Comparison of ENCODE assay signal across 1 cellular context in the genomic region with DNA sequence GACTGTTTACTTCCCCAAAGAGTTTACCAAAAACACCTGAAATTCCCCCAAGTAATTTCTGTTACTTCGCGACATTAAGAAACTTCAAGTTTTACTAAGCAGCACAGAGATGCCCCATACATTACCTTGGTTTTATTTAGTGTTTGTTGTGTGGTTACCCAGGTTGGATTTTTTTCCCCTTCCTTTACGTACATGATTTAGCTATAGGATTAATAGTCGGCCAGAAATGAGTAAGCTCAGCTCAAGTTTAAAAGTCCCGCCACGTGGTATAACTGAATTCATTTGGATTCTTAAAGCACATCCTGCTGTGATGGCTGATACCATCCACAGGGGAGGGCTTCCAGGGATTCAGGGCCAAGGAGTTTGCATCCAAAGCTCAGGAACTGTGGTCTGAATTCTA.
TF ChIP-seq lines count a peak whose summit lies in the region.

No MANE protein-coding gene starts in this region.

TF ChIP-seq in GM12878, 131 proteins besides CTCF, POLR2A, EP300 and RAD21 (continued from another document and continues in another):
- peak in 1 of 2 experiments; percentile 55; a peak in 1 of 4 replicates for TF ChIP-seq ETV6 (conservative IDR thresholded peaks at IDR 0.05 in 1 of 2, IDR thresholded peaks at IDR 0.05 in 1 of 2; ENCODE audit: borderline replicate concordance in 1 of 2, low read depth in 1 of 2)
- peak; percentile 93 for TF ChIP-seq KLF5 (IDR thresholded peaks at IDR 0.05; ENCODE audit: partially characterized antibody)
- TF ChIP-seq SP1 (IDR thresholded peaks at IDR 0.05; ENCODE audit: low read depth, low read length), result peak; percentile 53
- TF ChIP-seq MEF2B (IDR thresholded peaks at IDR 0.05; ENCODE audit: partially characterized antibody, poor library complexity, severe bottlenecking), result peak; percentile 82
- peak; percentile 67 for TF ChIP-seq MXI1 (IDR thresholded peaks at IDR 0.05; ENCODE audit: low read depth, low read length)
- TF ChIP-seq, protein P1, sequence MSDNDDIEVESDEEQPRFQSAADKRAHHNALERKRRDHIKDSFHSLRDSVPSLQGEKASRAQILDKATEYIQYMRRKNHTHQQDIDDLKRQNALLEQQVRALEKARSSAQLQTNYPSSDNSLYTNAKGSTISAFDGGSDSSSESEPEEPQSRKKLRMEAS (IDR thresholded peaks at IDR 0.05; ENCODE audit: low read depth, low read length), result 0 out of 2 replicates have a peak, but pooled peaks have one; percentile 45
- TF ChIP-seq LARP7 (IDR thresholded peaks at IDR 0.05), result no peak
- peak; percentile 58; the same call in 1 of the 2 replicates for TF ChIP-seq BACH1 (IDR thresholded peaks at IDR 0.05; ENCODE audit: borderline replicate concordance)
- TF ChIP-seq PAX5 (IDR thresholded peaks at IDR 0.05; ENCODE audit: borderline replicate concordance, low read depth, low read length), result peak; percentile 84
- TF ChIP-seq BCL3 (IDR thresholded peaks at IDR 0.05; ENCODE audit: borderline replicate concordance, insufficient read depth, low read depth, low read length, poor library complexity, severe bottlenecking), result peak; percentile 97
- peak; percentile 87 for TF ChIP-seq MYB (IDR thresholded peaks at IDR 0.05; ENCODE audit: borderline replicate concordance, low read depth, low read length)
- TF ChIP-seq, protein P2, sequence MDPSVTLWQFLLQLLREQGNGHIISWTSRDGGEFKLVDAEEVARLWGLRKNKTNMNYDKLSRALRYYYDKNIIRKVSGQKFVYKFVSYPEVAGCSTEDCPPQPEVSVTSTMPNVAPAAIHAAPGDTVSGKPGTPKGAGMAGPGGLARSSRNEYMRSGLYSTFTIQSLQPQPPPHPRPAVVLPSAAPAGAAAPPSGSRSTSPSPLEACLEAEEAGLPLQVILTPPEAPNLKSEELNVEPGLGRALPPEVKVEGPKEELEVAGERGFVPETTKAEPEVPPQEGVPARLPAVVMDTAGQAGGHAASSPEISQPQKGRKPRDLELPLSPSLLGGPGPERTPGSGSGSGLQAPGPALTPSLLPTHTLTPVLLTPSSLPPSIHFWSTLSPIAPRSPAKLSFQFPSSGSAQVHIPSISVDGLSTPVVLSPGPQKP (IDR thresholded peaks at IDR 0.05; ENCODE audit: low read depth, low read length), result no peak
- TF ChIP-seq, protein P3, sequence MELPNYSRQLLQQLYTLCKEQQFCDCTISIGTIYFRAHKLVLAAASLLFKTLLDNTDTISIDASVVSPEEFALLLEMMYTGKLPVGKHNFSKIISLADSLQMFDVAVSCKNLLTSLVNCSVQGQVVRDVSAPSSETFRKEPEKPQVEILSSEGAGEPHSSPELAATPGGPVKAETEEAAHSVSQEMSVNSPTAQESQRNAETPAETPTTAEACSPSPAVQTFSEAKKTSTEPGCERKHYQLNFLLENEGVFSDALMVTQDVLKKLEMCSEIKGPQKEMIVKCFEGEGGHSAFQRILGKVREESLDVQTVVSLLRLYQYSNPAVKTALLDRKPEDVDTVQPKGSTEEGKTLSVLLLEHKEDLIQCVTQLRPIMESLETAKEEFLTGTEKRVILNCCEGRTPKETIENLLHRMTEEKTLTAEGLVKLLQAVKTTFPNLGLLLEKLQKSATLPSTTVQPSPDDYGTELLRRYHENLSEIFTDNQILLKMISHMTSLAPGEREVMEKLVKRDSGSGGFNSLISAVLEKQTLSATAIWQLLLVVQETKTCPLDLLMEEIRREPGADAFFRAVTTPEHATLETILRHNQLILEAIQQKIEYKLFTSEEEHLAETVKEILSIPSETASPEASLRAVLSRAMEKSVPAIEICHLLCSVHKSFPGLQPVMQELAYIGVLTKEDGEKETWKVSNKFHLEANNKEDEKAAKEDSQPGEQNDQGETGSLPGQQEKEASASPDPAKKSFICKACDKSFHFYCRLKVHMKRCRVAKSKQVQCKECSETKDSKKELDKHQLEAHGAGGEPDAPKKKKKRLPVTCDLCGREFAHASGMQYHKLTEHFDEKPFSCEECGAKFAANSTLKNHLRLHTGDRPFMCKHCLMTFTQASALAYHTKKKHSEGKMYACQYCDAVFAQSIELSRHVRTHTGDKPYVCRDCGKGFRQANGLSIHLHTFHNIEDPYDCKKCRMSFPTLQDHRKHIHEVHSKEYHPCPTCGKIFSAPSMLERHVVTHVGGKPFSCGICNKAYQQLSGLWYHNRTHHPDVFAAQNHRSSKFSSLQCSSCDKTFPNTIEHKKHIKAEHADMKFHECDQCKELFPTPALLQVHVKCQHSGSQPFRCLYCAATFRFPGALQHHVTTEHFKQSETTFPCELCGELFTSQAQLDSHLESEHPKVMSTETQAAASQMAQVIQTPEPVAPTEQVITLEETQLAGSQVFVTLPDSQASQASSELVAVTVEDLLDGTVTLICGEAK (IDR thresholded peaks at IDR 0.05; ENCODE audit: borderline replicate concordance), result no peak; the same call in 1 of the 2 replicates
- peak; percentile 97 for TF ChIP-seq ATF2 (IDR thresholded peaks at IDR 0.05; ENCODE audit: low read length)
- peak; percentile 92 for TF ChIP-seq IKZF1 (conservative IDR thresholded peaks at IDR 0.05)
- peak; percentile 100 for TF ChIP-seq FOXM1 (IDR thresholded peaks at IDR 0.05; ENCODE audit: low read depth, low read length)
- TF ChIP-seq, protein P4, sequence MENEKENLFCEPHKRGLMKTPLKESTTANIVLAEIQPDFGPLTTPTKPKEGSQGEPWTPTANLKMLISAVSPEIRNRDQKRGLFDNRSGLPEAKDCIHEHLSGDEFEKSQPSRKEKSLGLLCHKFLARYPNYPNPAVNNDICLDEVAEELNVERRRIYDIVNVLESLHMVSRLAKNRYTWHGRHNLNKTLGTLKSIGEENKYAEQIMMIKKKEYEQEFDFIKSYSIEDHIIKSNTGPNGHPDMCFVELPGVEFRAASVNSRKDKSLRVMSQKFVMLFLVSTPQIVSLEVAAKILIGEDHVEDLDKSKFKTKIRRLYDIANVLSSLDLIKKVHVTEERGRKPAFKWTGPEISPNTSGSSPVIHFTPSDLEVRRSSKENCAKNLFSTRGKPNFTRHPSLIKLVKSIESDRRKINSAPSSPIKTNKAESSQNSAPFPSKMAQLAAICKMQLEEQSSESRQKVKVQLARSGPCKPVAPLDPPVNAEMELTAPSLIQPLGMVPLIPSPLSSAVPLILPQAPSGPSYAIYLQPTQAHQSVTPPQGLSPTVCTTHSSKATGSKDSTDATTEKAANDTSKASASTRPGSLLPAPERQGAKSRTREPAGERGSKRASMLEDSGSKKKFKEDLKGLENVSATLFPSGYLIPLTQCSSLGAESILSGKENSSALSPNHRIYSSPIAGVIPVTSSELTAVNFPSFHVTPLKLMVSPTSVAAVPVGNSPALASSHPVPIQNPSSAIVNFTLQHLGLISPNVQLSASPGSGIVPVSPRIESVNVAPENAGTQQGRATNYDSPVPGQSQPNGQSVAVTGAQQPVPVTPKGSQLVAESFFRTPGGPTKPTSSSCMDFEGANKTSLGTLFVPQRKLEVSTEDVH (IDR thresholded peaks at IDR 0.05; ENCODE audit: low read depth, partially characterized antibody), result no peak
- TF ChIP-seq RUNX3 (IDR thresholded peaks at IDR 0.05; ENCODE audit: low read length), result peak; percentile 97
- TF ChIP-seq, protein P5, sequence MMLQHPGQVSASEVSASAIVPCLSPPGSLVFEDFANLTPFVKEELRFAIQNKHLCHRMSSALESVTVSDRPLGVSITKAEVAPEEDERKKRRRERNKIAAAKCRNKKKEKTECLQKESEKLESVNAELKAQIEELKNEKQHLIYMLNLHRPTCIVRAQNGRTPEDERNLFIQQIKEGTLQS (IDR thresholded peaks at IDR 0.05; ENCODE audit: borderline replicate concordance, extremely low read depth, low read depth, low read length), result no peak
- TF ChIP-seq ZBTB33 (IDR thresholded peaks at IDR 0.05), result no peak
- peak; percentile 83; the same call in 1 of the 2 replicates for TF ChIP-seq CBX5 (IDR thresholded peaks at IDR 0.05; ENCODE audit: low read depth)
- TF ChIP-seq ZBED1 (IDR thresholded peaks at IDR 0.05; ENCODE audit: borderline replicate concordance), result peak; percentile 96
- TF ChIP-seq GABPA (IDR thresholded peaks at IDR 0.05; ENCODE audit: low read depth), result peak; percentile 72; the same call in 1 of the 2 replicates
- no peak for TF ChIP-seq POLR2AphosphoS2 (IDR thresholded peaks at IDR 0.05; ENCODE audit: low read depth, low read length)
- TF ChIP-seq RCOR1 (conservative IDR thresholded peaks at IDR 0.05; ENCODE audit: low read depth, low read length), result no peak; the same call in 1 of the 2 replicates
- no peak for TF ChIP-seq BCLAF1 (IDR thresholded peaks at IDR 0.05)
- no peak for TF ChIP-seq ZNF207 (IDR thresholded peaks at IDR 0.05; ENCODE audit: borderline replicate concordance)
- peak; percentile 90 to 91 for TF ChIP-seq IKZF2 (IDR thresholded peaks at IDR 0.05)
- peak in 1 of 2 experiments; percentile 19; a peak in 2 of 4 replicates for TF ChIP-seq BHLHE40 (IDR thresholded peaks at IDR 0.05; ENCODE audit: borderline replicate concordance in 1 of 2, low read depth in 2 of 2, low read length in 1 of 2)
- peak; percentile 98 for TF ChIP-seq JUNB (IDR thresholded peaks at IDR 0.05)
- TF ChIP-seq, protein P6, sequence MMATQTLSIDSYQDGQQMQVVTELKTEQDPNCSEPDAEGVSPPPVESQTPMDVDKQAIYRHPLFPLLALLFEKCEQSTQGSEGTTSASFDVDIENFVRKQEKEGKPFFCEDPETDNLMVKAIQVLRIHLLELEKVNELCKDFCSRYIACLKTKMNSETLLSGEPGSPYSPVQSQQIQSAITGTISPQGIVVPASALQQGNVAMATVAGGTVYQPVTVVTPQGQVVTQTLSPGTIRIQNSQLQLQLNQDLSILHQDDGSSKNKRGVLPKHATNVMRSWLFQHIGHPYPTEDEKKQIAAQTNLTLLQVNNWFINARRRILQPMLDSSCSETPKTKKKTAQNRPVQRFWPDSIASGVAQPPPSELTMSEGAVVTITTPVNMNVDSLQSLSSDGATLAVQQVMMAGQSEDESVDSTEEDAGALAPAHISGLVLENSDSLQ (IDR thresholded peaks at IDR 0.05), result no peak
- TF ChIP-seq NR2F1 (conservative IDR thresholded peaks at IDR 0.05), result peak; percentile 75; the same call in 1 of the 2 replicates
- TF ChIP-seq CBFB (IDR thresholded peaks at IDR 0.05; ENCODE audit: low read depth), result peak; percentile 80
- no peak for TF ChIP-seq NR2C2 (IDR thresholded peaks at IDR 0.05; ENCODE audit: borderline replicate concordance, control insufficient read depth, insufficient read length, low read depth)
- TF ChIP-seq HDGF (IDR thresholded peaks at IDR 0.05), result no peak
- peak; percentile 98 for TF ChIP-seq RELA (IDR thresholded peaks at IDR 0.05; ENCODE audit: borderline replicate concordance, partially characterized antibody)
- no peak for TF ChIP-seq NFYA (IDR thresholded peaks at IDR 0.05; ENCODE audit: borderline replicate concordance, low read depth, low read length)
- TF ChIP-seq SIN3A (IDR thresholded peaks at IDR 0.05; ENCODE audit: low read depth, low read length), result no peak; the same call in 1 of the 2 replicates
- TF ChIP-seq NFXL1 (IDR thresholded peaks at IDR 0.05; ENCODE audit: borderline replicate concordance), result no peak
- TF ChIP-seq BMI1 (IDR thresholded peaks at IDR 0.05; ENCODE audit: borderline replicate concordance), result peak; percentile 90
